Comparison of ENCODE assay signal across 8 cellular contexts in genomic region chr3:196317702-196318467, GRCh38. TPM values are rescaled to one million over a fixed set of nuclear protein-coding genes. Genes with fewer than 3 reads are reported as not detected.
DNase-seq lines count a peak whose midpoint lies in the region; ATAC-seq, FAIRE-seq and TF ChIP-seq lines count a peak whose summit lies in the region.

Gene DYNLT2B (minus strand): TSS chr3:196318240. CDS start chr3:196318152, 88 bp downstream.

- DNase-seq in AG08396 (ENCODE audit: low spot score) (peak; percentile 100), NCI-H226 (peak; percentile 88), kidney (peak; percentile 95)
- peak; percentile 66 to 85 (median 74) for DNase-seq in activated CD4-positive, CD25-positive, alpha-beta regulatory T cell (lab: John Stamatoyannopoulos, UW)
- DNase-seq in central memory CD4-positive, alpha-beta T cell = peak; percentile 90
- DNase-seq in stimulated activated CD4-positive, alpha-beta T cell treated with anti-CD3 and anti-CD28 coated beads, Interleukin-15, amount 100 ng/mL, for 1 hour (ENCODE audit: low read depth in 1 of 2, low spot score in 1 of 2) = peak; percentile 76 to 80

- ATAC-seq in GM18909 (IDR thresholded peaks at IDR 0.05; ENCODE audit: poor library complexity, unreplicated experiment) (peak; percentile 90), HG03159 (IDR thresholded peaks at IDR 0.05; ENCODE audit: unreplicated experiment) (peak; percentile 76)

- H3K9ac ChIP-seq in kidney (ENCODE audit: low read length in 2 of 2) = peak within 1 kb of the TSS; percentile 69 to 87

- no peaks in the 10 kb centered on the region for H3K9me3 ChIP-seq in kidney (ENCODE audit: control insufficient read depth in 1 of 2, low read length in 2 of 2)

- FAIRE-seq in kidney (lab: Jason Lieb, UNC) = no peak

- no peaks in the 10 kb centered on the region for H3K36me3 ChIP-seq in kidney (ENCODE audit: control insufficient read depth in 1 of 2, insufficient read depth in 2 of 2, low read length in 2 of 2)

- no peak for TF ChIP-seq CTCF in kidney (IDR thresholded peaks at IDR 0.05; ENCODE audit: borderline replicate concordance, extremely low read depth, insufficient read depth)

- H3K4me1 ChIP-seq in kidney (ENCODE audit: control insufficient read depth in 1 of 2, insufficient read depth in 1 of 2, low read depth in 1 of 2, low read length in 2 of 2) = no peaks in the 10 kb centered on the region

- H3K27ac ChIP-seq in kidney (ENCODE audit: low read depth in 2 of 2, low read length in 2 of 2) = peak within 1 kb of the TSS; percentile 93

- intact Hi-C loops in kidney (cut with DNase I) = no loop called here

- peak within 1 kb of the TSS; percentile 88 to 91 for H3K4me3 ChIP-seq in kidney (ENCODE audit: low read length in 2 of 2)

RNA-seq across cellular contexts. Expression of gene DYNLT2B, which starts in this region (rescaled TPM):
- total RNA-seq in kidney = 10.5 TPM
- 41.8 TPM for polyA plus RNA-seq in kidney (ENCODE audit: insufficient read depth, low read depth, low replicate concordance)

Comparison
In these comparisons a context has a peak if more than half of its experiments do, and no peak if none do; other contexts are left out.
1. Peak in every context shown above with its lines: DNase-seq, ATAC-seq, H3K4me3 ChIP-seq and H3K27ac ChIP-seq.